In the genomic region with DNA sequence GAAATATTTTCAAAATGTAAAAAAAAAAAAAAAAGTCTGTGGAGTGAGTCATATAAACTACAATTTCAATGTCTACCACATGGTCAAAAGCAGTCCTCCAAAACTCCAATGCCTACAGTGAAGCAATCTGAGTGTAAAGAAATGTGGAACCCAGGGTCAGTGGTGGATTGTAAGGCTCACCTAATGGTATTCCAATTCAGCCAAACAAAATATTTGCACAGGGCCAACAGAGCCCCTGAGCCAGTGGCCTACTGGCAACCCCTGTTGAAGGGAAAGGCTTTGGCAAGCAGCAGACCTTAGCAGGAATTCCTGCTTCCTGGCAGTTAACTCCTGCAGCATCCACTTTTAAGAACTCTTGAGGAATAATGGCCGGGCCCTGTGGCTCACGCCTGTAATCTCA, we compare ENCODE assay signal across 1 cellular context.
TF ChIP-seq lines count a peak whose summit lies in the region.

No MANE protein-coding gene starts in this region.

TF ChIP-seq in HepG2, 621 proteins besides CTCF, POLR2A, EP300 and RAD21 (continued from another document and continues in another):
- TF ChIP-seq THAP9 (CRISPR knock-in tag; IDR thresholded peaks at IDR 0.05; ENCODE audit: borderline replicate concordance) (no peak), CHD4 (IDR thresholded peaks at IDR 0.05; ENCODE audit: borderline replicate concordance, low read length) (no peak), HCFC1 (IDR thresholded peaks at IDR 0.05; ENCODE audit: low read depth, low read length) (no peak), HOXA3 (CRISPR knock-in tag; IDR thresholded peaks at IDR 0.05) (0 out of 2 replicates have a peak, but pooled peaks have one; percentile 4), GATAD2A (CRISPR knock-in tag; IDR thresholded peaks at IDR 0.05) (peak; percentile 24; the same call in 1 of the 2 replicates), NFRKB (IDR thresholded peaks at IDR 0.05) (no peak), KDM3A (CRISPR knock-in tag; IDR thresholded peaks at IDR 0.05; ENCODE audit: low read depth) (no peak), ZNF678 (CRISPR knock-in tag; IDR thresholded peaks at IDR 0.05) (no peak), NFKBIZ (CRISPR knock-in tag; IDR thresholded peaks at IDR 0.05) (no peak), ZNF737 (CRISPR knock-in tag; IDR thresholded peaks at IDR 0.05; ENCODE audit: borderline replicate concordance) (no peak), ZNF784 (CRISPR knock-in tag; IDR thresholded peaks at IDR 0.05; ENCODE audit: borderline replicate concordance) (no peak), GABPA (IDR thresholded peaks at IDR 0.05; ENCODE audit: low read depth, low read length) (no peak), GABPA (CRISPR knock-in tag; IDR thresholded peaks at IDR 0.05; ENCODE audit: low read depth) (peak; percentile 31), KDM4B (CRISPR knock-in tag; IDR thresholded peaks at IDR 0.05) (no peak), ZNF432 (CRISPR knock-in tag; IDR thresholded peaks at IDR 0.05; ENCODE audit: borderline replicate concordance) (no peak), ATRX (CRISPR knock-in tag; IDR thresholded peaks at IDR 0.05; ENCODE audit: borderline replicate concordance) (no peak), ZNF251 (CRISPR knock-in tag; IDR thresholded peaks at IDR 0.05) (no peak), ZBTB37 (CRISPR knock-in tag; IDR thresholded peaks at IDR 0.05) (peak; percentile 94; the same call in 1 of the 2 replicates), HOXD1 (CRISPR knock-in tag; IDR thresholded peaks at IDR 0.05) (no peak), ZFY (CRISPR knock-in tag; IDR thresholded peaks at IDR 0.05) (peak; percentile 33; the same call in 1 of the 2 replicates), KAT8 (CRISPR knock-in tag; IDR thresholded peaks at IDR 0.05) (0 out of 2 replicates have a peak, but pooled peaks have one; percentile 19), PAF1 (CRISPR knock-in tag; IDR thresholded peaks at IDR 0.05) (no peak), FOSL1 (CRISPR knock-in tag; IDR thresholded peaks at IDR 0.05; ENCODE audit: borderline replicate concordance) (no peak), KLF15 (CRISPR knock-in tag; IDR thresholded peaks at IDR 0.05; ENCODE audit: borderline replicate concordance) (no peak), SRF (IDR thresholded peaks at IDR 0.05; ENCODE audit: low read depth, low read length) (no peak)
- TF ChIP-seq, protein P1, sequence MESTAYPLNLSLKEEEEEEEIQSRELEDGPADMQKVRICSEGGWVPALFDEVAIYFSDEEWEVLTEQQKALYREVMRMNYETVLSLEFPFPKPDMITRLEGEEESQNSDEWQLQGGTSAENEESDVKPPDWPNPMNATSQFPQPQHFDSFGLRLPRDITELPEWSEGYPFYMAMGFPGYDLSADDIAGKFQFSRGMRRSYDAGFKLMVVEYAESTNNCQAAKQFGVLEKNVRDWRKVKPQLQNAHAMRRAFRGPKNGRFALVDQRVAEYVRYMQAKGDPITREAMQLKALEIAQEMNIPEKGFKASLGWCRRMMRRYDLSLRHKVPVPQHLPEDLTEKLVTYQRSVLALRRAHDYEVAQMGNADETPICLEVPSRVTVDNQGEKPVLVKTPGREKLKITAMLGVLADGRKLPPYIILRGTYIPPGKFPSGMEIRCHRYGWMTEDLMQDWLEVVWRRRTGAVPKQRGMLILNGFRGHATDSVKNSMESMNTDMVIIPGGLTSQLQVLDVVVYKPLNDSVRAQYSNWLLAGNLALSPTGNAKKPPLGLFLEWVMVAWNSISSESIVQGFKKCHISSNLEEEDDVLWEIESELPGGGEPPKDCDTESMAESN (CRISPR knock-in tag; conservative IDR thresholded peaks at IDR 0.05) = no peak
- TF ChIP-seq, protein P2, sequence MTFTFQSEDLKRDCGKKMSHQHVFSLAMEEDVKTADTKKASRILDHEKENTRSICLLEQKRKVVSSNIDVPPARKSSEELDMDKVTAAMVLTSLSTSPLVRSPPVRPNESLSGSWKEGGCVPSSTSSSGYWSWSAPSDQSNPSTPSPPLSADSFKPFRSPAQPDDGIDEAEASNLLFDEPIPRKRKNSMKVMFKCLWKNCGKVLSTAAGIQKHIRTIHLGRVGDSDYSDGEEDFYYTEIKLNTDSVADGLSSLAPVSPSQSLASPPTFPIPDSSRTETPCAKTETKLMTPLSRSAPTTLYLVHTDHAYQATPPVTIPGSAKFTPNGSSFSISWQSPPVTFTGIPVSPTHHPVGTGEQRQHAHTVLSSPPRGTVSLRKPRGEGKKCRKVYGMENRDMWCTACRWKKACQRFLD (CRISPR knock-in tag; IDR thresholded peaks at IDR 0.05; ENCODE audit: borderline replicate concordance) = no peak
- TF ChIP-seq, protein P3, sequence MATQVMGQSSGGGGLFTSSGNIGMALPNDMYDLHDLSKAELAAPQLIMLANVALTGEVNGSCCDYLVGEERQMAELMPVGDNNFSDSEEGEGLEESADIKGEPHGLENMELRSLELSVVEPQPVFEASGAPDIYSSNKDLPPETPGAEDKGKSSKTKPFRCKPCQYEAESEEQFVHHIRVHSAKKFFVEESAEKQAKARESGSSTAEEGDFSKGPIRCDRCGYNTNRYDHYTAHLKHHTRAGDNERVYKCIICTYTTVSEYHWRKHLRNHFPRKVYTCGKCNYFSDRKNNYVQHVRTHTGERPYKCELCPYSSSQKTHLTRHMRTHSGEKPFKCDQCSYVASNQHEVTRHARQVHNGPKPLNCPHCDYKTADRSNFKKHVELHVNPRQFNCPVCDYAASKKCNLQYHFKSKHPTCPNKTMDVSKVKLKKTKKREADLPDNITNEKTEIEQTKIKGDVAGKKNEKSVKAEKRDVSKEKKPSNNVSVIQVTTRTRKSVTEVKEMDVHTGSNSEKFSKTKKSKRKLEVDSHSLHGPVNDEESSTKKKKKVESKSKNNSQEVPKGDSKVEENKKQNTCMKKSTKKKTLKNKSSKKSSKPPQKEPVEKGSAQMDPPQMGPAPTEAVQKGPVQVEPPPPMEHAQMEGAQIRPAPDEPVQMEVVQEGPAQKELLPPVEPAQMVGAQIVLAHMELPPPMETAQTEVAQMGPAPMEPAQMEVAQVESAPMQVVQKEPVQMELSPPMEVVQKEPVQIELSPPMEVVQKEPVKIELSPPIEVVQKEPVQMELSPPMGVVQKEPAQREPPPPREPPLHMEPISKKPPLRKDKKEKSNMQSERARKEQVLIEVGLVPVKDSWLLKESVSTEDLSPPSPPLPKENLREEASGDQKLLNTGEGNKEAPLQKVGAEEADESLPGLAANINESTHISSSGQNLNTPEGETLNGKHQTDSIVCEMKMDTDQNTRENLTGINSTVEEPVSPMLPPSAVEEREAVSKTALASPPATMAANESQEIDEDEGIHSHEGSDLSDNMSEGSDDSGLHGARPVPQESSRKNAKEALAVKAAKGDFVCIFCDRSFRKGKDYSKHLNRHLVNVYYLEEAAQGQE (IDR thresholded peaks at IDR 0.05; ENCODE audit: borderline replicate concordance in 1 of 2, low read depth in 1 of 2, low read length in 2 of 2) = no peak
- TF ChIP-seq, protein P4, sequence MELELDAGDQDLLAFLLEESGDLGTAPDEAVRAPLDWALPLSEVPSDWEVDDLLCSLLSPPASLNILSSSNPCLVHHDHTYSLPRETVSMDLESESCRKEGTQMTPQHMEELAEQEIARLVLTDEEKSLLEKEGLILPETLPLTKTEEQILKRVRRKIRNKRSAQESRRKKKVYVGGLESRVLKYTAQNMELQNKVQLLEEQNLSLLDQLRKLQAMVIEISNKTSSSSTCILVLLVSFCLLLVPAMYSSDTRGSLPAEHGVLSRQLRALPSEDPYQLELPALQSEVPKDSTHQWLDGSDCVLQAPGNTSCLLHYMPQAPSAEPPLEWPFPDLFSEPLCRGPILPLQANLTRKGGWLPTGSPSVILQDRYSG (CRISPR knock-in tag; IDR thresholded peaks at IDR 0.05) = no peak
- TF ChIP-seq, protein P5, sequence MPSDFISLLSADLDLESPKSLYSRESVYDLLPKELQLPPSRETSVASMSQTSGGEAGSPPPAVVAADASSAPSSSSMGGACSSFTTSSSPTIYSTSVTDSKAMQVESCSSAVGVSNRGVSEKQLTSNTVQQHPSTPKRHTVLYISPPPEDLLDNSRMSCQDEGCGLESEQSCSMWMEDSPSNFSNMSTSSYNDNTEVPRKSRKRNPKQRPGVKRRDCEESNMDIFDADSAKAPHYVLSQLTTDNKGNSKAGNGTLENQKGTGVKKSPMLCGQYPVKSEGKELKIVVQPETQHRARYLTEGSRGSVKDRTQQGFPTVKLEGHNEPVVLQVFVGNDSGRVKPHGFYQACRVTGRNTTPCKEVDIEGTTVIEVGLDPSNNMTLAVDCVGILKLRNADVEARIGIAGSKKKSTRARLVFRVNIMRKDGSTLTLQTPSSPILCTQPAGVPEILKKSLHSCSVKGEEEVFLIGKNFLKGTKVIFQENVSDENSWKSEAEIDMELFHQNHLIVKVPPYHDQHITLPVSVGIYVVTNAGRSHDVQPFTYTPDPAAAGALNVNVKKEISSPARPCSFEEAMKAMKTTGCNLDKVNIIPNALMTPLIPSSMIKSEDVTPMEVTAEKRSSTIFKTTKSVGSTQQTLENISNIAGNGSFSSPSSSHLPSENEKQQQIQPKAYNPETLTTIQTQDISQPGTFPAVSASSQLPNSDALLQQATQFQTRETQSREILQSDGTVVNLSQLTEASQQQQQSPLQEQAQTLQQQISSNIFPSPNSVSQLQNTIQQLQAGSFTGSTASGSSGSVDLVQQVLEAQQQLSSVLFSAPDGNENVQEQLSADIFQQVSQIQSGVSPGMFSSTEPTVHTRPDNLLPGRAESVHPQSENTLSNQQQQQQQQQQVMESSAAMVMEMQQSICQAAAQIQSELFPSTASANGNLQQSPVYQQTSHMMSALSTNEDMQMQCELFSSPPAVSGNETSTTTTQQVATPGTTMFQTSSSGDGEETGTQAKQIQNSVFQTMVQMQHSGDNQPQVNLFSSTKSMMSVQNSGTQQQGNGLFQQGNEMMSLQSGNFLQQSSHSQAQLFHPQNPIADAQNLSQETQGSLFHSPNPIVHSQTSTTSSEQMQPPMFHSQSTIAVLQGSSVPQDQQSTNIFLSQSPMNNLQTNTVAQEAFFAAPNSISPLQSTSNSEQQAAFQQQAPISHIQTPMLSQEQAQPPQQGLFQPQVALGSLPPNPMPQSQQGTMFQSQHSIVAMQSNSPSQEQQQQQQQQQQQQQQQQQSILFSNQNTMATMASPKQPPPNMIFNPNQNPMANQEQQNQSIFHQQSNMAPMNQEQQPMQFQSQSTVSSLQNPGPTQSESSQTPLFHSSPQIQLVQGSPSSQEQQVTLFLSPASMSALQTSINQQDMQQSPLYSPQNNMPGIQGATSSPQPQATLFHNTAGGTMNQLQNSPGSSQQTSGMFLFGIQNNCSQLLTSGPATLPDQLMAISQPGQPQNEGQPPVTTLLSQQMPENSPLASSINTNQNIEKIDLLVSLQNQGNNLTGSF (CRISPR knock-in tag; IDR thresholded peaks at IDR 0.05) = no peak
